In the genomic region with DNA sequence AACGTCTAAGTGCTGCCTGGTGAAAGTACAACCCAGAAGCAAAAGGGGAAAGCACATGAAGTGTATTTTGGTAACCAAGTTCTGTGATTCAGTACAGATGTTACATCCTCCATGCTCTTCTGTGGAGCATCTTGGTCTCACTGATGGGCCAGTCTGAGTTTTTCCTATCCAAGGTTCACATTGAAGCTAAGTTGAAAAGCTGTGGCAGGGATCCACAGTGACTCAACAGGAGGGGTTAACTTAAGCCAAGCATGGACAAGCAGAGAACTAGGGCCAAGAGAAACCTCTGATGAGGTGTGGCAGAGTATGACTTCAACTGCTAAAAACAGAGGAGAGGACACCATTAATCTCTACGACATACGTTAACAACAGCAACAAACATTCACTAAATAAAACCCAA, we compare ENCODE assay signal across 20 cellular contexts.
"Had no signal": no experiment of that assay in that cellular context is flagged by ENCODE, and none has a peak within 500 bp of the region (broad histone marks: within the 10 kb centered on the region; RNA-seq: fewer than 3 reads in every experiment).

No MANE protein-coding gene starts in this region.

- H3K4me1 ChIP-seq: prostate gland, right lobe of liver, tibial nerve had no signal

- H3K36me3 ChIP-seq: cardiac muscle cell, prostate gland, right lobe of liver, tibial nerve had no signal

- FAIRE-seq: urothelium cell line had no signal

- ATAC-seq: activated CD4-positive, CD25-positive, alpha-beta regulatory T cell treated with anti-CD3 and anti-CD28 coated beads, Interleukin-2, amount 50 U/mL, for 24 hours; activated T-cell treated with anti-CD3 and anti-CD28 coated beads, Interleukin-2, amount 50 U/mL, for 72 hours; natural killer cell treated with Interleukin-12 subunit alpha and Interleukin-12 subunit beta and Interleukin-15 and Interleukin-18, amount 100 ng/mL, for 72 hours; right lobe of liver; T-cell had no signal

- H3K4me3 ChIP-seq: cardiac muscle cell, prostate gland, right lobe of liver, skin epidermis, tibial nerve had no signal

- DNase-seq: activated CD4-positive, alpha-beta memory T cell treated with anti-CD3 and anti-CD28 coated beads, Interleukin-2, amount 10 ng/mL, durations not matched to agents 7 days and 5 days; activated CD4-positive, alpha-beta T cell treated with anti-CD3 and anti-CD28 coated beads, Interleukin-2, amount 10 ng/mL, durations not matched to agents 24 days and 14 days; activated effector memory CD4-positive, alpha-beta T cell treated with Interleukin-2 at 50 U/mL for 16 hours; activated naive CD4-positive, alpha-beta T cell treated with anti-CD3 and anti-CD28 coated beads for 36 hours; activated naive CD8-positive, alpha-beta T cell treated with anti-CD3 and anti-CD28 coated beads, Interleukin-2, amount 10 ng/mL, durations not matched to agents 7 days and 5 days; activated T-cell treated with anti-CD3 and anti-CD28 coated beads, Interleukin-2, amount 50 U/mL, for 72 hours; amniotic stem cell; erythroblast; immature natural killer cell; right lobe of liver; stimulated activated CD4-positive, alpha-beta T cell treated with anti-CD3 and anti-CD28 coated beads, Interleukin-1b, Interleukin-23, amount 100 ng/mL, for 48 hours; T-cell had no signal

- H3K27ac ChIP-seq: cardiac muscle cell, prostate gland, right lobe of liver, skin epidermis, tibial nerve, VCaP had no signal

- H3K27me3 ChIP-seq: cardiac muscle cell, right lobe of liver, tibial nerve had no signal

- H3K9me3 ChIP-seq: prostate gland, right lobe of liver, tibial nerve had no signal
